ENCODE assay signal across 8 cellular contexts in the genomic region with DNA sequence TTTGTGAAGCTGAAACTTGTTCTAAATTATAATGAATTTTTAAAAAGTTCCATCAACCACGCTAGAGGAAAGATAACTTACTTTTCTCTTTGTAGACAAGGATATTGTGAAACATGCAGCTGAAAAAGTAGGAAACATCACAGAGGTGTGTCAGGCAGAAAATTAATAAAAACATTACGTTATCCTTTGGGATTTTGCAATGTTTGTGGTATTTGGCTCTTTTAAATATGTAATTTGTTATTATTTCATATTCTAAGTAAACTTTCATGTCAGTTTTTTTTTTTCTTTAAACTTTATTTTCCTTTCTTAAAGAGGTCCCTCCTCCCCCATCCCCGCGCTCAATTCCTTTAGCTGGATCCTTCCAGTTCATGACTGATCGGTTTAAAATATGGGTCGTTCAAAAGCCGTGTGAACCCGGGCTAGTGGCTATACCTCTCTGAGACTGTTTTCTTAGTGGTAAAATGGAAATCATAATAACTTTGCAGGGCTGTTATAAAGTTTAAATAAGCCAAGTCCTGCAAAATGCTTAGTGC. TPM values are rescaled to one million over a fixed set of nuclear protein-coding genes. Genes with fewer than 3 reads are reported as not detected.
DNase-seq lines count a peak whose midpoint lies in the region; ATAC-seq and TF ChIP-seq lines count a peak whose summit lies in the region.

No MANE protein-coding gene starts in this region.

- H3K27ac ChIP-seq in ectodermal cell (ENCODE audit: insufficient read depth, low read depth, low read length, poor library complexity, severe bottlenecking) = no peak overlapping the region
- H3K27ac ChIP-seq in neural progenitor cell = no peak overlapping the region

- in situ Hi-C loops in GM13976 (cut with MboI; ENCODE audit: low sequenced_read_pairs, unreplicated experiment) = no loop called here

- no peaks in the 10 kb centered on the region for H3K9me3 ChIP-seq in ectodermal cell (ENCODE audit: control insufficient read depth, low read length)
- H3K9me3 ChIP-seq in neural progenitor cell (ENCODE audit: low read depth) = no peaks in the 10 kb centered on the region

- H3K4me3 ChIP-seq in ectodermal cell (ENCODE audit: insufficient read depth, low read depth, low read length) (peak overlapping the region; percentile 26), neural progenitor cell (peak overlapping the region; percentile 51)

- peaks cover 11% of the 10 kb centered on the region for H3F3A ChIP-seq in neural progenitor cell (ENCODE audit: low read depth)

- H3K36me3 Mint-ChIP-seq in neural progenitor cell = no peaks in the 10 kb centered on the region

- H3K4me3 Mint-ChIP-seq in neural progenitor cell = no peak overlapping the region

- H3K27me3 Mint-ChIP-seq in neural progenitor cell (ENCODE audit: insufficient read depth, low read depth) = peaks cover 2% of the 10 kb centered on the region

- DNase-seq in DMS53 (lab: John Stamatoyannopoulos, UW) (peak; percentile 74), neural progenitor cell (ENCODE audit: low spot score) (no peak), GM13976 (ENCODE audit: low spot score) (no peak), head of caudate nucleus (no peak)
- DNase-seq in stimulated activated CD4-positive, alpha-beta T cell treated with anti-CD3 and anti-CD28 coated beads, Interleukin-2, amount 100 ng/mL, for 48 hours = no peak
- no peak for DNase-seq in activated CD4-positive, alpha-beta T cell treated with anti-CD3 and anti-CD28 coated beads, Interleukin-2, amount 50 U/mL, for 48 hours

- TF ChIP-seq CTCF in neural progenitor cell (IDR thresholded peaks at IDR 0.05) (no peak), GM13976 (IDR thresholded peaks at IDR 0.05; ENCODE audit: borderline replicate concordance, control extremely low read depth, extremely low read depth, insufficient read depth, missing control alignments) (no peak)

- H3K4me1 ChIP-seq in ectodermal cell (ENCODE audit: control insufficient read depth, insufficient read depth, low read length) (peaks cover 4% of the 10 kb centered on the region), neural progenitor cell (peaks cover 4% of the 10 kb centered on the region)

- H3K9ac ChIP-seq in neural progenitor cell = no peak overlapping the region

- intact Hi-C loops in head of caudate nucleus (cut with DNase I) = no loop called here

- H3K36me3 ChIP-seq in ectodermal cell (ENCODE audit: control insufficient read depth, insufficient read depth, low read length) (no peaks in the 10 kb centered on the region), neural progenitor cell (no peaks in the 10 kb centered on the region)

- 27 to 28% methylated on average over 8 of the region's 8 CpGs for WGBS in ectodermal cell, 2 experiments

- no peak overlapping the region for H3K27ac Mint-ChIP-seq in neural progenitor cell

- peak overlapping the region; percentile 75 for H3K4me2 ChIP-seq in neural progenitor cell

- H3K9me3 Mint-ChIP-seq in neural progenitor cell = no peaks in the 10 kb centered on the region

- peaks cover 14% of the 10 kb centered on the region for H3K79me2 ChIP-seq in neural progenitor cell (ENCODE audit: low read depth)

- H3K4me1 Mint-ChIP-seq in neural progenitor cell = peaks cover 19% of the 10 kb centered on the region

- peak overlapping the region; percentile 45 for H2AFZ ChIP-seq in neural progenitor cell (replicated peaks)

- peaks cover 1% of the 10 kb centered on the region for H3K27me3 ChIP-seq in ectodermal cell (ENCODE audit: control insufficient read depth, insufficient read depth, low read length, poor library complexity, severe bottlenecking)
- peaks cover 4% of the 10 kb centered on the region for H3K27me3 ChIP-seq in neural progenitor cell

- peak; percentile 4 for ATAC-seq in HG03521 (IDR thresholded peaks at IDR 0.05; ENCODE audit: unreplicated experiment)

- no peaks in the 10 kb centered on the region for H4K20me1 ChIP-seq in neural progenitor cell (ENCODE audit: low read depth)

RNA-seq across cellular contexts. Expression of a gene that starts 0.7 kb away (rescaled TPM):
- 6.7 TPM for polyA plus RNA-seq in ectodermal cell (2013, experiment 1 of 4)
- 7.2 TPM for polyA plus RNA-seq in ectodermal cell (2013, experiment 2 of 4)
- 9.3 TPM for polyA plus RNA-seq in ectodermal cell (2013, experiment 3 of 4)
- polyA plus RNA-seq in ectodermal cell (2013, experiment 4 of 4) = 6.9 TPM
- total RNA-seq in neural progenitor cell (ENCODE audit: low replicate concordance) = 5.7 and 11.6 TPM in 2 replicates

RNA-seq across cellular contexts. Expression of a gene that starts 20.9 kb away (rescaled TPM):
- 15.9 TPM for polyA plus RNA-seq in ectodermal cell (2013, experiment 1 of 4)
- polyA plus RNA-seq in ectodermal cell (2013, experiment 2 of 4) = 18.4 TPM
- 14.4 TPM for polyA plus RNA-seq in ectodermal cell (2013, experiment 3 of 4)
- polyA plus RNA-seq in ectodermal cell (2013, experiment 4 of 4) = 15.8 TPM
- total RNA-seq in neural progenitor cell (ENCODE audit: low replicate concordance) = 3.9 and 6.7 TPM in 2 replicates

RNA-seq across cellular contexts. Expression of a gene that starts 28.3 kb away (rescaled TPM):
- polyA plus RNA-seq in ectodermal cell (2013, experiment 1 of 4) = not detected
- not detected for polyA plus RNA-seq in ectodermal cell (2013, experiment 2 of 4)
- not detected for polyA plus RNA-seq in ectodermal cell (2013, experiment 3 of 4)
- not detected for polyA plus RNA-seq in ectodermal cell (2013, experiment 4 of 4)
- not detected in 2 replicates for total RNA-seq in neural progenitor cell (ENCODE audit: low replicate concordance)

RNA-seq across cellular contexts. Expression of a gene that starts 46.3 kb away (rescaled TPM):
- polyA plus RNA-seq in ectodermal cell (2013, experiment 1 of 4) = 1.2 TPM
- polyA plus RNA-seq in ectodermal cell (2013, experiment 2 of 4) = 0.34 TPM
- polyA plus RNA-seq in ectodermal cell (2013, experiment 3 of 4) = 0.53 TPM
- polyA plus RNA-seq in ectodermal cell (2013, experiment 4 of 4) = 0.73 TPM
- 0.15 and 0.21 TPM in 2 replicates for total RNA-seq in neural progenitor cell (ENCODE audit: low replicate concordance)
